18 cellular contexts compared by ENCODE assay signal in the genomic region with DNA sequence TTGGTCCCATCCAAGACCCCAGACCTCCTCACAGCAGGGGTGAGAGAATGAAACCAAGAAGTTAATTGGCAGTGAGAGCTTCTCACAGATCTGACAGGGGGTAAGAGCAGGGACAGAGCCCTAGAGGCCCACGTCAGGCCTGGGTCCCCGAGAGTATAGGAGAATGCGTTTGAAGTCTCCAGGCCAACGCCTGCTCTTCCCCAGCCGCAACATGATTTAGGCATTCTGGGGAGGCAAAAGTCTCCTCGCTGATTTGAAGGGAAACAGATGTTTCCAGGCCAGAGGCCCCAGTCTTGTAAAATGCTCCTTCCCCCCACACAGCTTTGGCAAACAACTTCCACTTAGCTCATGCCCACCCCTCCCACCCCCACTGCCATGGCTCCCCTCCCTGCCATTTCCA.
DNase-seq lines count a peak whose midpoint lies in the region; ATAC-seq and TF ChIP-seq lines count a peak whose summit lies in the region.
"Had no signal": no experiment of that assay in that cellular context is flagged by ENCODE, and none has a peak within 500 bp of the region (broad histone marks: within the 10 kb centered on the region; RNA-seq: fewer than 3 reads in every experiment).

No MANE protein-coding gene starts in this region.

- no peak overlapping the region for H3K4me3 Mint-ChIP-seq in activated CD4-positive, alpha-beta T cell treated with anti-CD3 and anti-CD28 coated beads for 36 hours
- H3K4me3 Mint-ChIP-seq: CD4-positive, alpha-beta memory T cell had no signal

- no peak overlapping the region for H3K4ac ChIP-seq in mesendoderm (ENCODE audit: low read depth, low read length)

- no peaks in the 10 kb centered on the region for H3K9me3 Mint-ChIP-seq in activated CD4-positive, alpha-beta T cell treated with anti-CD3 and anti-CD28 coated beads for 36 hours (ENCODE audit: low read depth)

- H3K56ac ChIP-seq in mesendoderm (ENCODE audit: low read length) = no peak overlapping the region

- ATAC-seq in right cardiac atrium (peak; percentile 41 to 63), esophagus mucosa (no peak), HG02870 (IDR thresholded peaks at IDR 0.05; ENCODE audit: unreplicated experiment) (no peak)
- ATAC-seq in activated CD4-positive, alpha-beta T cell treated with anti-CD3 and anti-CD28 coated beads for 36 hours = no peak

- POLR2A ChIA-PET in activated CD4-positive, alpha-beta T cell treated with anti-CD3 and anti-CD28 coated beads for 36 hours (lab: Charles Lee) = no interaction called here

- peak overlapping the region; percentile 44 for H3K18ac ChIP-seq in mesendoderm (ENCODE audit: low read length)

- H3K23ac ChIP-seq in mesendoderm (ENCODE audit: low read length) = no peak overlapping the region

- no peak overlapping the region for H2BK5ac ChIP-seq in mesendoderm (ENCODE audit: low read length)

- H3K79me1 ChIP-seq in mesendoderm (ENCODE audit: low read length) = no peaks in the 10 kb centered on the region

- H3K36me3 Mint-ChIP-seq in activated CD4-positive, alpha-beta T cell treated with anti-CD3 and anti-CD28 coated beads for 36 hours (ENCODE audit: low read depth) = no peaks in the 10 kb centered on the region

- H3K27me3 ChIP-seq in right cardiac atrium (ENCODE audit: control insufficient read depth, insufficient read depth) (no peaks in the 10 kb centered on the region), left ventricle myocardium inferior (ENCODE audit: low read depth) (no peaks in the 10 kb centered on the region), mesendoderm (ENCODE audit: insufficient read depth, low read length, poor library complexity) (no peaks in the 10 kb centered on the region)
- H3K27me3 ChIP-seq: BE2C had no signal

- H3K27me3 Mint-ChIP-seq in activated CD4-positive, alpha-beta T cell treated with anti-CD3 and anti-CD28 coated beads for 36 hours = no peaks in the 10 kb centered on the region
- H3K27me3 Mint-ChIP-seq: CD4-positive, alpha-beta memory T cell had no signal

- DNase-seq in right cardiac atrium (peak in 2 of 3 donors; percentile 23 to 67), left ventricle myocardium inferior (no peak), fibroblast of peridontal ligament (ENCODE audit: extremely low read depth) (peak; percentile 69), mesendoderm (peak; percentile 44), T1000 (lab: John Stamatoyannopoulos, UW) (no peak)
- no peak for DNase-seq in activated CD4-positive, alpha-beta T cell treated with anti-CD3 and anti-CD28 coated beads for 36 hours
- DNase-seq: BE2C; CD4-positive, alpha-beta memory T cell; GM23248; NCI-H1105; NCI-H2081 treated with DMSO at 0.1 percent for 48 hours; NCI-H510A treated with DMSO at 0.1 percent for 48 hours; NCI-H774; OCI-M1; SHP77 treated with DMSO at 0.1 percent for 48 hours had no signal

- H3K79me2 ChIP-seq in mesendoderm (ENCODE audit: control insufficient read depth, insufficient read depth, low read length) = no peaks in the 10 kb centered on the region

- intact Hi-C loops in right cardiac atrium (cut with DNase I) = no loop called here
- intact Hi-C loops in left ventricle myocardium inferior (cut with micrococcal nuclease) = no loop called here
- intact Hi-C loops in activated CD4-positive, alpha-beta T cell treated with anti-CD3 and anti-CD28 coated beads for 36 hours (cut with DNase I, micrococcal nuclease) = no loop called here

- no peak overlapping the region for H3K4me2 ChIP-seq in mesendoderm (ENCODE audit: low read length)

- H3K9ac ChIP-seq in mesendoderm (ENCODE audit: low read length) = no peak overlapping the region
- H3K9ac ChIP-seq: GM23248 had no signal

- H2AK5ac ChIP-seq in mesendoderm (ENCODE audit: low read length) = no peak overlapping the region

- no peaks in the 10 kb centered on the region for H3K4me1 Mint-ChIP-seq in activated CD4-positive, alpha-beta T cell treated with anti-CD3 and anti-CD28 coated beads for 36 hours
- H3K4me1 Mint-ChIP-seq: CD4-positive, alpha-beta memory T cell had no signal

- H2BK120ac ChIP-seq in mesendoderm (ENCODE audit: low read depth, low read length) = no peak overlapping the region

- no peak overlapping the region for H4K8ac ChIP-seq in mesendoderm (ENCODE audit: low read depth, low read length)

- no peak for TF ChIP-seq CTCF in left ventricle myocardium inferior (IDR thresholded peaks at IDR 0.05; ENCODE audit: borderline replicate concordance)

- no peak overlapping the region for H3K27ac Mint-ChIP-seq in activated CD4-positive, alpha-beta T cell treated with anti-CD3 and anti-CD28 coated beads for 36 hours
- H3K27ac Mint-ChIP-seq: CD4-positive, alpha-beta memory T cell had no signal

- no peak overlapping the region for H2BK15ac ChIP-seq in mesendoderm (replicated peaks; ENCODE audit: low read depth)

- no peaks in the 10 kb centered on the region for H3K9me3 ChIP-seq in right cardiac atrium (ENCODE audit: control insufficient read depth, low read length)
- no peaks in the 10 kb centered on the region for H3K9me3 ChIP-seq in left ventricle myocardium inferior (replicated peaks)
- H3K9me3 ChIP-seq: BE2C, HAP-1 had no signal

- 32% methylated on average over 6 of the region's 6 CpGs for WGBS in right cardiac atrium
- WGBS in mesendoderm (ENCODE audit: extremely low coverage, insufficient coverage, low lambda C conversion rate) = no CpG with 5 or more reads among the region's 6 CpGs

- CTCF ChIA-PET in activated CD4-positive, alpha-beta T cell treated with anti-CD3 and anti-CD28 coated beads for 36 hours (lab: Charles Lee) = no interaction called here

- H3K4me1 ChIP-seq in right cardiac atrium (ENCODE audit: control insufficient read depth, insufficient read depth, low read length) (no peaks in the 10 kb centered on the region), left ventricle myocardium inferior (no peaks in the 10 kb centered on the region), mesendoderm (ENCODE audit: control insufficient read depth, low read depth, low read length) (no peaks in the 10 kb centered on the region)
- H3K4me1 ChIP-seq: BE2C, HAP-1 had no signal

- H4K5ac ChIP-seq in mesendoderm (ENCODE audit: low read length) = no peak overlapping the region

- no peak overlapping the region for H3K27ac ChIP-seq in right cardiac atrium (ENCODE audit: low read length)
- no peak overlapping the region for H3K27ac ChIP-seq in left ventricle myocardium inferior (replicated peaks)
- no peak overlapping the region for H3K27ac ChIP-seq in mesendoderm (ENCODE audit: low read depth, low read length)
- H3K27ac ChIP-seq: GM23248 had no signal

- H3K36me3 ChIP-seq in left ventricle myocardium inferior = no peaks in the 10 kb centered on the region
- H3K36me3 ChIP-seq in mesendoderm (ENCODE audit: control insufficient read depth, insufficient read depth, low read length) = no peaks in the 10 kb centered on the region
- H3K36me3 ChIP-seq: HAP-1 had no signal

- H3K4me3 ChIP-seq in right cardiac atrium (ENCODE audit: low read length) = no peak overlapping the region
- no peak overlapping the region for H3K4me3 ChIP-seq in left ventricle myocardium inferior
- no peak overlapping the region for H3K4me3 ChIP-seq in mesendoderm (ENCODE audit: low read length)
- H3K4me3 ChIP-seq: GM23248, HAP-1 had no signal

Comparison
In these comparisons a context has a peak if more than half of its experiments do, and no peak if none do; other contexts are left out.
1. DNase-seq: peak in right cardiac atrium (2 of 3), fibroblast of peridontal ligament (single experiment) and mesendoderm (single experiment); none in left ventricle myocardium inferior (single experiment), activated CD4-positive, alpha-beta T cell treated with anti-CD3 and anti-CD28 coated beads for 36 hours (single experiment) and T1000 (single experiment).
2. ATAC-seq: peak in right cardiac atrium (2 of 2); none in activated CD4-positive, alpha-beta T cell treated with anti-CD3 and anti-CD28 coated beads for 36 hours (single experiment), esophagus mucosa (single experiment) and HG02870 (single experiment).